Comparison of ENCODE assay signal across 8 cellular contexts in genomic region chr20:63178889-63179751, GRCh38. TPM values are rescaled to one million over a fixed set of nuclear protein-coding genes. Genes with fewer than 3 reads are reported as not detected.
DNase-seq lines count a peak whose midpoint lies in the region; ATAC-seq lines count a peak whose summit lies in the region.

No MANE protein-coding gene starts in this region.

- intact Hi-C loops in Right ventricle myocardium inferior (cut with DNase I) = loop anchor here (1.0 kb wide), 1 partner anchor 123 kb away; no protein-coding TSS in a partner anchor
- intact Hi-C loops in cardiac septum (cut with DNase I) = loop anchor here (2.0 kb wide), 1 partner anchor 122 kb away; no protein-coding TSS in a partner anchor
- intact Hi-C loops in activated CD4-positive, alpha-beta T cell treated with anti-CD3 and anti-CD28 coated beads for 36 hours (cut with DNase I, micrococcal nuclease) = loop anchor here (1.0 to 10.0 kb wide), 5 partner anchors 77 to 704 kb away; partner anchors contain the start of gene GATA5 (in 1 of the 2)

- no peaks in the 10 kb centered on the region for H3K9me3 Mint-ChIP-seq in activated CD4-positive, alpha-beta T cell treated with anti-CD3 and anti-CD28 coated beads for 36 hours (ENCODE audit: low read depth)
- no peaks in the 10 kb centered on the region for H3K9me3 Mint-ChIP-seq in memory B cell

- POLR2A ChIA-PET in activated CD4-positive, alpha-beta T cell treated with anti-CD3 and anti-CD28 coated beads for 36 hours (lab: Charles Lee) = no interaction called here

- no peaks in the 10 kb centered on the region for H3K36me3 Mint-ChIP-seq in activated CD4-positive, alpha-beta T cell treated with anti-CD3 and anti-CD28 coated beads for 36 hours (ENCODE audit: low read depth)
- H3K36me3 Mint-ChIP-seq in memory B cell = no peaks in the 10 kb centered on the region

- H3K27me3 Mint-ChIP-seq in activated CD4-positive, alpha-beta T cell treated with anti-CD3 and anti-CD28 coated beads for 36 hours = peaks cover 31% of the 10 kb centered on the region
- peaks cover 30% of the 10 kb centered on the region for H3K27me3 Mint-ChIP-seq in memory B cell

- ATAC-seq in Right ventricle myocardium inferior (peak; percentile 52), memory B cell (ENCODE audit: low read depth) (peak; percentile 88)
- peak; percentile 67 for ATAC-seq in activated CD4-positive, alpha-beta T cell treated with anti-CD3 and anti-CD28 coated beads for 36 hours

- peaks cover 12% of the 10 kb centered on the region for H3K4me1 Mint-ChIP-seq in activated CD4-positive, alpha-beta T cell treated with anti-CD3 and anti-CD28 coated beads for 36 hours
- H3K4me1 Mint-ChIP-seq in memory B cell = peaks cover 16% of the 10 kb centered on the region

- DNase-seq in Right ventricle myocardium inferior (ENCODE audit: missing footprints) = no peak
- DNase-seq in cardiac septum (ENCODE audit: low spot score) = no peak
- peak; percentile 17 for DNase-seq in NCI-H1092 (lab: John Stamatoyannopoulos, UW)
- DNase-seq in activated CD4-positive, alpha-beta T cell treated with anti-CD3 and anti-CD28 coated beads for 36 hours = peak; percentile 82
- peak; percentile 62 for DNase-seq in central memory CD4-positive, alpha-beta T cell
- DNase-seq in memory B cell (ENCODE audit: low spot score in 2 of 2) = peak; percentile 69 to 73
- DNase-seq in stimulated activated CD8-positive, alpha-beta memory T cell treated with anti-CD3 and anti-CD28 coated beads, Interleukin-4, amount 100 ng/mL, for 24 hours (ENCODE audit: low read depth) = peak; percentile 64
- DNase-seq in amniotic stem cell (lab: John Stamatoyannopoulos, UW) = no peak

- H3K4me3 Mint-ChIP-seq in activated CD4-positive, alpha-beta T cell treated with anti-CD3 and anti-CD28 coated beads for 36 hours = no peak overlapping the region
- peak overlapping the region; percentile 71 for H3K4me3 Mint-ChIP-seq in memory B cell

- no peak overlapping the region for H3K27ac Mint-ChIP-seq in activated CD4-positive, alpha-beta T cell treated with anti-CD3 and anti-CD28 coated beads for 36 hours
- H3K27ac Mint-ChIP-seq in memory B cell = no peak overlapping the region

- CTCF ChIA-PET in activated CD4-positive, alpha-beta T cell treated with anti-CD3 and anti-CD28 coated beads for 36 hours (lab: Charles Lee) = interaction anchor here (0.7 kb wide), 1 partner anchor 176 kb away, joined by 3 read pairs; no protein-coding TSS in a partner anchor

RNA-seq across cellular contexts. Expression of gene YTHDF1, which starts 36.8 kb away (rescaled TPM):
- total RNA-seq in Right ventricle myocardium inferior (22.9 TPM), cardiac septum (23.1 TPM)
- total RNA-seq in activated CD4-positive, alpha-beta T cell treated with anti-CD3 and anti-CD28 coated beads for 36 hours = 10 to 100 TPM; 32.2 to 32.6 TPM

RNA-seq across cellular contexts. Expression of gene BIRC7, which starts 56.6 kb away (rescaled TPM):
- total RNA-seq in Right ventricle myocardium inferior (not detected), cardiac septum (1.1 TPM)
- under 1 TPM in 1 of 2 experiments, not detected in 1; 0.14 TPM for total RNA-seq in activated CD4-positive, alpha-beta T cell treated with anti-CD3 and anti-CD28 coated beads for 36 hours

Comparison
In these comparisons a context has a peak if more than half of its experiments do, and no peak if none do; other contexts are left out.
1. DNase-seq: peak in NCI-H1092 (single experiment), activated CD4-positive, alpha-beta T cell treated with anti-CD3 and anti-CD28 coated beads for 36 hours (single experiment), central memory CD4-positive, alpha-beta T cell (single experiment), memory B cell (2 of 2) and stimulated activated CD8-positive, alpha-beta memory T cell treated with anti-CD3 and anti-CD28 coated beads, Interleukin-4, amount 100 ng/mL, for 24 hours (single experiment); none in Right ventricle myocardium inferior (single experiment), cardiac septum (single experiment) and amniotic stem cell (single experiment).
2. Peak in every context shown above with its lines, with median percentiles within 50 percentile points of each other: ATAC-seq.